Comparison of ENCODE assay signal across 32 cellular contexts in the genomic region with DNA sequence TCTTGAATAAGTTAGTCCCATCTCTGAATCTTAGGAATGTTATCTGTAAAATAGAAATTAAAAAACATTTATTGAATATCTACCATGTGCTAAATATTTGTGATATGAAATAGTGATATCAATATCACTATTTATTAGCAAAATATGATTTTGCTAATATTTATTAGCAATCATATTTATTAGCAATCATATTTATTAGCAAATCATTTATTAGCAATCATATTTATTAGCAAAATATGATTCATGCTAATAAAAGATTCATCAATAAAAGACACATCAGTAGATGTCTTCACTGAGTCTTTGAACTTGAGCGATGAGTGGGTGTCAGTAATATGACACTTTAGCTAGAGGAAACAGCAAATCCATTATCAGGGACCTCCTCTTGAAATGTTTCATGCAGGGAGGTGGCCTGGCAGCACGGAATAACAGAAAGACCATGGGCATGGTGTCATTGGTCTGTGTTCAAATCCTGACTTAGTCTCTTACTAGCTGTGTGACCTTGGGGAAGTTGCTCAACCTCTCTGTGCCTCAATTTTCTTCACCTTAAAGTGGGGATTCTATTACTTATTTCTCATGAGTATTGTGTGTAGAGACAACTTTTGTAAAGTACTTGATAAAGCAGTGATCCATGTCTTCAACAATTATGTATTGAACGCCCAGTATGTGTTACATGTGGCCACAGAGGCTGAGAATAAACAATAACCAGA.
"Had no signal": no experiment of that assay in that cellular context is flagged by ENCODE, and none has a peak within 500 bp of the region (broad histone marks: within the 10 kb centered on the region; RNA-seq: fewer than 3 reads in every experiment).

No MANE protein-coding gene starts in this region.

- H3K27me3 ChIP-seq: adrenal gland, body of pancreas, esophagus muscularis mucosa had no signal

- H3K4me2 ChIP-seq: hepatocyte had no signal

- H2AFZ ChIP-seq: hepatocyte had no signal

- H3K9me3 ChIP-seq: adrenal gland, body of pancreas, esophagus muscularis mucosa, gastroesophageal sphincter, heart right ventricle had no signal

- ATAC-seq: activated CD4-positive, alpha-beta T cell treated with anti-CD3 and anti-CD28 coated beads for 36 hours; activated CD8-positive, alpha-beta memory T cell treated with anti-CD3 and anti-CD28 coated beads, Interleukin-2, amount 10 ng/mL, durations not matched to agents 7 days and 5 days; activated CD8-positive, alpha-beta T cell treated with anti-CD3 and anti-CD28 coated beads, Interleukin-2, amount 10 ng/mL, durations not matched to agents 7 days and 5 days; activated naive CD8-positive, alpha-beta T cell treated with anti-CD3 and anti-CD28 coated beads, Interleukin-2, amount 50 U/mL, for 24 hours; body of pancreas; effector memory CD8-positive, alpha-beta T cell; foreskin keratinocyte; gastroesophageal sphincter; heart right ventricle had no signal

- DNase-seq: activated CD4-positive, alpha-beta memory T cell treated with anti-CD3 and anti-CD28 coated beads for 36 hours; activated CD4-positive, alpha-beta T cell treated with anti-CD3 and anti-CD28 coated beads for 36 hours; activated CD4-positive, alpha-beta T cell treated with anti-CD3 and anti-CD28 coated beads, Interleukin-2, amount 10 ng/mL, durations not matched to agents 24 days and 14 days; activated CD4-positive, CD25-positive, alpha-beta regulatory T cell; activated CD4-positive, CD25-positive, alpha-beta regulatory T cell treated with anti-CD3 and anti-CD28 coated beads, Interleukin-2, amount 50 U/mL, for 72 hours; activated CD8-positive, alpha-beta memory T cell treated with anti-CD3 and anti-CD28 coated beads, Interleukin-2, amount 10 ng/mL, durations not matched to agents 7 days and 5 days; activated CD8-positive, alpha-beta memory T cell treated with anti-CD3 and anti-CD28 coated beads, Interleukin-2, amount 50 U/mL, for 4 hours; activated CD8-positive, alpha-beta T cell treated with anti-CD3 and anti-CD28 coated beads, Interleukin-2, amount 10 ng/mL, durations not matched to agents 7 days and 5 days; activated effector memory CD4-positive, alpha-beta T cell treated with anti-CD3 and anti-CD28 coated beads, Interleukin-2, amount 50 U/mL, for 16 hours; activated naive CD4-positive, alpha-beta T cell treated with anti-CD3 and anti-CD28 coated beads for 36 hours; activated naive CD8-positive, alpha-beta T cell treated with anti-CD3 and anti-CD28 coated beads for 36 hours; activated naive CD8-positive, alpha-beta T cell treated with anti-CD3 and anti-CD28 coated beads, Interleukin-2, amount 50 U/mL, for 24 hours; activated T-cell treated with anti-CD3 and anti-CD28 coated beads, Interleukin-2, amount 50 U/mL, for 1 hour; activated T-cell treated with anti-CD3 and anti-CD28 coated beads, Interleukin-2, amount 50 U/mL, for 48 hours; adrenal gland; amygdala; aorta; body of pancreas; caudate nucleus; cortex of kidney; dermis blood vessel endothelial cell; effector CD4-positive, alpha-beta T cell; effector memory CD8-positive, alpha-beta T cell; erythroblast; foreskin keratinocyte; heart right ventricle; T1000; WERI-Rb-1 had no signal

- H3K27ac ChIP-seq: adrenal gland, body of pancreas, esophagus muscularis mucosa, foreskin keratinocyte, gastroesophageal sphincter, heart right ventricle, hepatocyte, WERI-Rb-1 had no signal

- H3K79me2 ChIP-seq: hepatocyte had no signal

- H3K4me3 ChIP-seq: adrenal gland, body of pancreas, esophagus muscularis mucosa, gastroesophageal sphincter, heart right ventricle, hepatocyte had no signal

- H3K4me1 ChIP-seq: adrenal gland, body of pancreas, esophagus muscularis mucosa, foreskin keratinocyte, gastroesophageal sphincter, heart right ventricle had no signal

- FAIRE-seq: colon had no signal

- H3K36me3 ChIP-seq: adrenal gland, esophagus muscularis mucosa, gastroesophageal sphincter, heart right ventricle, WERI-Rb-1 had no signal
